Comparison of ENCODE assay signal across 1 cellular context in genomic region chr16:31084584-31085298, GRCh38.
TF ChIP-seq lines count a peak whose summit lies in the region.

No MANE protein-coding gene starts in this region.

TF ChIP-seq in HepG2, 621 proteins besides CTCF, POLR2A, EP300 and RAD21:
- peak; percentile 59; the same call in 1 of the 2 replicates for TF ChIP-seq POLR2G (IDR thresholded peaks at IDR 0.05; ENCODE audit: low read depth, low read length)
- no peak for TF ChIP-seq NONO (IDR thresholded peaks at IDR 0.05)
- 0 out of 2 replicates have a peak, but pooled peaks have one; percentile 17 for TF ChIP-seq NONO (CRISPR knock-in tag; conservative IDR thresholded peaks at IDR 0.05)
- TF ChIP-seq RBFOX2 (IDR thresholded peaks at IDR 0.05; ENCODE audit: low read depth, low read length) = peak; percentile 72
- no peak for TF ChIP-seq YEATS4 (CRISPR knock-in tag; IDR thresholded peaks at IDR 0.05; ENCODE audit: borderline replicate concordance)
- peak; percentile 37 for TF ChIP-seq RBM22 (optimal IDR thresholded peaks at IDR 0.05; ENCODE audit: low read length)
- peak; percentile 80 for TF ChIP-seq AGO1 (IDR thresholded peaks at IDR 0.05; ENCODE audit: low read depth, low read length, poor library complexity, severe bottlenecking)
- TF ChIP-seq DRAP1 (CRISPR knock-in tag; IDR thresholded peaks at IDR 0.05) = no peak
- TF ChIP-seq AGO2 (optimal IDR thresholded peaks at IDR 0.05; ENCODE audit: low read depth, low read length) = peak; percentile 94
- 0 out of 2 replicates have a peak, but pooled peaks have one; percentile 32 for TF ChIP-seq FOXO4 (CRISPR knock-in tag; conservative IDR thresholded peaks at IDR 0.05)
- 0 out of 2 replicates have a peak, but pooled peaks have one; percentile 57 for TF ChIP-seq ZNF326 (CRISPR knock-in tag; IDR thresholded peaks at IDR 0.05; ENCODE audit: borderline replicate concordance)
- no peak for TF ChIP-seq ARID2 (CRISPR knock-in tag; IDR thresholded peaks at IDR 0.05; ENCODE audit: borderline replicate concordance)
- peak; percentile 56; the same call in 1 of the 2 replicates for TF ChIP-seq AKAP8 (CRISPR knock-in tag; IDR thresholded peaks at IDR 0.05)
